Comparison of ENCODE assay signal across 15 cellular contexts in the genomic region with DNA sequence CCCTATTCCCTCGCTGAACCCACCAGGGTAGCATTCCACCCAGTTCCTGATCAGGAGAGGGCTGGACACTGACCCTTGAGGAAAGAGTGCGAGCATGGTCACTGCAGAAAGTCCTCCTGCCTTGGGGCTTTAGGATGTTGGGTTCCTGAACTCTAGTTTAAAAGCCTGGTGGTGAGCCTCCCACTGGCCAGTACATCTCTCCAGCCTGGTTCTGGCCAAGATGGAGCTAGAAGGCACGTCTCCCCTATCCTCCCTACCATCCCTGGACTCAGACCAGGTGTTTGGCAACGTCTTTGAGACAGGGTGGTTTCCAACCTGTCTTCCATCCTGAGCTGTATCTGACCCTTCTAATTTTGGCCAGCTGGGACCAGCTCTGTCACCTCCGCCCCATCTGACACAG. TPM values are rescaled to one million over a fixed set of nuclear protein-coding genes. Genes with fewer than 3 reads are reported as not detected.
DNase-seq lines count a peak whose midpoint lies in the region; ATAC-seq and TF ChIP-seq lines count a peak whose summit lies in the region.
"Had no signal": no experiment of that assay in that cellular context is flagged by ENCODE, and none has a peak within 500 bp of the region (broad histone marks: within the 10 kb centered on the region; RNA-seq: fewer than 3 reads in every experiment).

No MANE protein-coding gene starts in this region.

- no peaks in the 10 kb centered on the region for H3K27me3 Mint-ChIP-seq in activated naive CD4-positive, alpha-beta T cell treated with anti-CD3 and anti-CD28 coated beads, Interleukin-2, amount 10 ng/mL, durations not matched to agents 7 days and 5 days
- no peaks in the 10 kb centered on the region for H3K27me3 Mint-ChIP-seq in brain
- H3K27me3 Mint-ChIP-seq in natural killer cell (ENCODE audit: low read depth in 2 of 2), result no peaks in the 10 kb centered on the region
- no peaks in the 10 kb centered on the region for H3K27me3 Mint-ChIP-seq in type B pancreatic cell
- H3K27me3 Mint-ChIP-seq: activated CD4-positive, alpha-beta memory T cell treated with anti-CD3 and anti-CD28 coated beads for 36 hours had no signal

- H3K4me1 Mint-ChIP-seq in activated naive CD4-positive, alpha-beta T cell treated with anti-CD3 and anti-CD28 coated beads, Interleukin-2, amount 10 ng/mL, durations not matched to agents 7 days and 5 days, result peaks cover 18% of the 10 kb centered on the region
- H3K4me1 Mint-ChIP-seq in brain (peaks cover 5% of the 10 kb centered on the region), natural killer cell (peaks cover 16 to 23% of the 10 kb centered on the region in 2 donors), type B pancreatic cell (ENCODE audit: unreplicated experiment) (peaks cover 4% of the 10 kb centered on the region)

- CTCF ChIA-PET in activated naive CD4-positive, alpha-beta T cell treated with anti-CD3 and anti-CD28 coated beads, Interleukin-2, amount 10 ng/mL, durations not matched to agents 7 days and 5 days (lab: Charles Lee), result interaction anchor here (2.3 kb wide), 1 partner anchor 88 kb away, joined by 8 read pairs; no protein-coding TSS in a partner anchor

- DNase-seq in activated naive CD4-positive, alpha-beta T cell treated with anti-CD3 and anti-CD28 coated beads, Interleukin-2, amount 10 ng/mL, durations not matched to agents 7 days and 5 days, result no peak
- no peak for DNase-seq in activated naive CD4-positive, alpha-beta T cell treated with Interleukin-2 at 50 U/mL for 16 hours
- DNase-seq in natural killer cell (no peak), type B pancreatic cell (ENCODE audit: extremely low spot score, unreplicated experiment) (no peak), SW 1271 (lab: John Stamatoyannopoulos, UW) (no peak)
- DNase-seq in central memory CD4-positive, alpha-beta T cell, result no peak
- DNase-seq: DMS79; effector CD8-positive, alpha-beta T cell; heart right ventricle; KBM-7; NCI-H2081 treated with DMSO at 0.1 percent for 48 hours; NCI-H524 had no signal

- no peak overlapping the region for H3K4me3 Mint-ChIP-seq in activated naive CD4-positive, alpha-beta T cell treated with anti-CD3 and anti-CD28 coated beads, Interleukin-2, amount 10 ng/mL, durations not matched to agents 7 days and 5 days
- H3K4me3 Mint-ChIP-seq in brain (peak overlapping the region in 4 of 5 experiments; percentile 28 to 80 (median 73)), natural killer cell (peak overlapping the region; percentile 83), type B pancreatic cell (peak overlapping the region; percentile 82)
- H3K4me3 Mint-ChIP-seq: activated CD4-positive, alpha-beta memory T cell treated with anti-CD3 and anti-CD28 coated beads for 36 hours had no signal

- H3K27ac Mint-ChIP-seq in activated naive CD4-positive, alpha-beta T cell treated with anti-CD3 and anti-CD28 coated beads, Interleukin-2, amount 10 ng/mL, durations not matched to agents 7 days and 5 days, result peak overlapping the region; percentile 69
- H3K27ac Mint-ChIP-seq in brain (peak overlapping the region in 1 of 5 experiments; percentile 10), natural killer cell (peak overlapping the region; percentile 87 to 93), type B pancreatic cell (peak overlapping the region; percentile 93)
- H3K27ac Mint-ChIP-seq: activated CD4-positive, alpha-beta memory T cell treated with anti-CD3 and anti-CD28 coated beads for 36 hours had no signal

- ATAC-seq in natural killer cell (no peak), HG03354 (IDR thresholded peaks at IDR 0.05; ENCODE audit: poor library complexity, severe bottlenecking, unreplicated experiment) (no peak)

- no peaks in the 10 kb centered on the region for H3K9me3 Mint-ChIP-seq in activated naive CD4-positive, alpha-beta T cell treated with anti-CD3 and anti-CD28 coated beads, Interleukin-2, amount 10 ng/mL, durations not matched to agents 7 days and 5 days
- H3K9me3 Mint-ChIP-seq in brain, result no peaks in the 10 kb centered on the region
- H3K9me3 Mint-ChIP-seq in natural killer cell, result no peaks in the 10 kb centered on the region
- no peaks in the 10 kb centered on the region for H3K9me3 Mint-ChIP-seq in type B pancreatic cell
- H3K9me3 Mint-ChIP-seq: activated CD4-positive, alpha-beta memory T cell treated with anti-CD3 and anti-CD28 coated beads for 36 hours had no signal

- H3K36me3 Mint-ChIP-seq in activated naive CD4-positive, alpha-beta T cell treated with anti-CD3 and anti-CD28 coated beads, Interleukin-2, amount 10 ng/mL, durations not matched to agents 7 days and 5 days, result peaks cover 44% of the 10 kb centered on the region
- no peaks in the 10 kb centered on the region for H3K36me3 Mint-ChIP-seq in brain
- H3K36me3 Mint-ChIP-seq in natural killer cell, result no peaks in the 10 kb centered on the region
- peaks cover 7% of the 10 kb centered on the region for H3K36me3 Mint-ChIP-seq in type B pancreatic cell

- intact Hi-C loops in natural killer cell (cut with micrococcal nuclease), result no loop called here

- no peak for TF ChIP-seq CTCF in brain (conservative IDR thresholded peaks at IDR 0.05)
- TF ChIP-seq CTCF in natural killer cell (IDR thresholded peaks at IDR 0.05), result no peak
- no peak for TF ChIP-seq CTCF in type B pancreatic cell (conservative IDR thresholded peaks at IDR 0.05)

RNA-seq across cellular contexts. Expression of a gene that starts 31.4 kb away (rescaled TPM):
- 4.6 TPM for polyA plus RNA-seq in brain (ENCODE audit: insufficient read depth, low read depth, low replicate concordance)
- total RNA-seq in natural killer cell, result 100 to 1,000 TPM; 453 to 536 (median 532) TPM
- 115 and 241 TPM in 2 replicates for total RNA-seq in type B pancreatic cell (ENCODE audit: low replicate concordance)

RNA-seq across cellular contexts. Expression of a gene that starts 34.4 kb away (rescaled TPM):
- polyA plus RNA-seq in brain (ENCODE audit: insufficient read depth, low read depth, low replicate concordance), result 36.7 TPM
- total RNA-seq in natural killer cell, result 100 to 1,000 TPM; 104 to 114 (median 111) TPM
- total RNA-seq in type B pancreatic cell (ENCODE audit: low replicate concordance), result 46.7 and 49.7 TPM in 2 replicates
